ENCODE assay signal across 18 cellular contexts in genomic region chr9:1303911-1304310, GRCh38.
"Had no signal": no experiment of that assay in that cellular context is flagged by ENCODE, and none has a peak within 500 bp of the region (broad histone marks: within the 10 kb centered on the region; RNA-seq: fewer than 3 reads in every experiment).

No MANE protein-coding gene starts in this region.

- H3K4me3 ChIP-seq: heart left ventricle, lung, neural progenitor cell, ovary, right atrium auricular region, sigmoid colon, skin epidermis had no signal

- H3K9me3 ChIP-seq: heart left ventricle, ovary, right atrium auricular region, sigmoid colon had no signal

- DNase-seq: effector memory CD8-positive, alpha-beta T cell; erythroblast; heart left ventricle; hippocampal formation; left colon; left ventricle myocardium superior; mesenchymal stem cell; midbrain; nucleus accumbens; ovary; sigmoid colon; stimulated activated CD4-positive, alpha-beta T cell treated with anti-CD3 and anti-CD28 coated beads, Interleukin-12 subunit alpha, Interleukin-12 subunit beta, amount 100 ng/mL, for 4 hours; stimulated activated naive CD4-positive, alpha-beta T cell; trophoblast cell had no signal

- H3K36me3 ChIP-seq: heart left ventricle, neural progenitor cell, ovary, right atrium auricular region, sigmoid colon had no signal

- H2AFZ ChIP-seq: neural progenitor cell had no signal

- H3K4me1 ChIP-seq: heart left ventricle, neural progenitor cell, right atrium auricular region, sigmoid colon had no signal

- H3K27ac ChIP-seq: heart left ventricle, neural progenitor cell, ovary, right atrium auricular region, sigmoid colon, skin epidermis had no signal

- H3K27me3 ChIP-seq: heart left ventricle, neural progenitor cell, ovary, right atrium auricular region, sigmoid colon had no signal

- H3K4me2 ChIP-seq: neural progenitor cell had no signal

- H3K9ac ChIP-seq: neural progenitor cell had no signal
